Comparison of ENCODE assay signal across 21 cellular contexts in genomic region chr13:103640617-103641016, GRCh38.
"Had no signal": no experiment of that assay in that cellular context is flagged by ENCODE, and none has a peak within 500 bp of the region (broad histone marks: within the 10 kb centered on the region; RNA-seq: fewer than 3 reads in every experiment).

No MANE protein-coding gene starts in this region.

- H3K27ac Mint-ChIP-seq: activated CD4-positive, alpha-beta T cell treated with anti-CD3 and anti-CD28 coated beads, Interleukin-2, amount 10 ng/mL, durations not matched to agents 7 days and 5 days; activated CD8-positive, alpha-beta T cell treated with anti-CD3 and anti-CD28 coated beads, Interleukin-2, amount 10 ng/mL, durations not matched to agents 7 days and 5 days; activated naive CD8-positive, alpha-beta T cell treated with anti-CD3 and anti-CD28 coated beads, Interleukin-2, amount 10 ng/mL, durations not matched to agents 7 days and 5 days; activated T-cell treated with anti-CD3 and anti-CD28 coated beads, Interleukin-2, amount 50 U/mL, for 24 hours; activated T-helper 2 cell treated with anti-CD3 and anti-CD28 coated beads, Interferon-gamma antibody, Interleukin-2, Interleukin-4, amounts not matched to agents 10 μg/mL and 5 μg/mL and 100 μg/mL, durations not matched to agents 14 hours and 24 hours and 36 hours; immature natural killer cell; naive B cell; stimulated activated naive CD8-positive, alpha-beta T cell treated with anti-CD3 and anti-CD28 coated beads, Interleukin-15, amount 100 ng/mL, for 72 hours; T-helper 1 cell treated with Interleukin-12 subunit alpha and Interleukin-12 subunit beta and Interleukin-4 antibody, amounts not matched to agents 30 μg/mL and 1 μg/mL, for 36 hours had no signal

- H3K27me3 Mint-ChIP-seq: activated CD4-positive, alpha-beta T cell treated with anti-CD3 and anti-CD28 coated beads, Interleukin-2, amount 10 ng/mL, durations not matched to agents 7 days and 5 days; activated naive CD8-positive, alpha-beta T cell treated with anti-CD3 and anti-CD28 coated beads, Interleukin-2, amount 10 ng/mL, durations not matched to agents 7 days and 5 days; activated T-cell treated with anti-CD3 and anti-CD28 coated beads, Interleukin-2, amount 50 U/mL, for 24 hours; naive B cell; stimulated activated naive CD8-positive, alpha-beta T cell treated with anti-CD3 and anti-CD28 coated beads, Interleukin-15, amount 100 ng/mL, for 72 hours had no signal

- H3K4me1 Mint-ChIP-seq: activated CD4-positive, alpha-beta T cell treated with anti-CD3 and anti-CD28 coated beads, Interleukin-2, amount 10 ng/mL, durations not matched to agents 7 days and 5 days; activated naive CD8-positive, alpha-beta T cell treated with anti-CD3 and anti-CD28 coated beads, Interleukin-2, amount 10 ng/mL, durations not matched to agents 7 days and 5 days; immature natural killer cell; naive B cell; neural crest cell; stimulated activated naive CD8-positive, alpha-beta T cell treated with anti-CD3 and anti-CD28 coated beads, Interleukin-15, amount 100 ng/mL, for 72 hours had no signal

- DNase-seq: activated CD4-positive, alpha-beta T cell treated with anti-CD3 and anti-CD28 coated beads, Interleukin-2, amount 10 ng/mL, durations not matched to agents 7 days and 5 days; activated CD8-positive, alpha-beta T cell treated with anti-CD3 and anti-CD28 coated beads, Interleukin-2, amount 10 ng/mL, durations not matched to agents 7 days and 5 days; activated naive CD4-positive, alpha-beta T cell treated with Interleukin-2 at 50 U/mL for 16 hours; activated naive CD8-positive, alpha-beta T cell treated with anti-CD3 and anti-CD28 coated beads, Interleukin-2, amount 10 ng/mL, durations not matched to agents 7 days and 5 days; activated T-cell treated with anti-CD3 and anti-CD28 coated beads, Interleukin-2, amount 50 U/mL, for 24 hours; amygdala; caudate nucleus; colonic mucosa; gastrocnemius medialis; immature natural killer cell; mesenchymal stem cell; mucosa of descending colon; naive B cell; right cardiac atrium; stimulated activated CD4-positive, alpha-beta T cell treated with anti-CD3 and anti-CD28 coated beads, Interleukin-15, amount 100 ng/mL, for 24 hours; stimulated activated CD4-positive, alpha-beta T cell treated with anti-CD3 and anti-CD28 coated beads, Interleukin-4, amount 100 ng/mL, for 1 hour; stimulated activated naive CD8-positive, alpha-beta T cell treated with anti-CD3 and anti-CD28 coated beads, Interleukin-15, amount 100 ng/mL, for 72 hours; transverse colon had no signal

- H3K36me3 Mint-ChIP-seq: activated naive CD8-positive, alpha-beta T cell treated with anti-CD3 and anti-CD28 coated beads, Interleukin-2, amount 10 ng/mL, durations not matched to agents 7 days and 5 days; immature natural killer cell; naive B cell had no signal

- H3K9me3 Mint-ChIP-seq: activated CD4-positive, alpha-beta T cell treated with anti-CD3 and anti-CD28 coated beads, Interleukin-2, amount 10 ng/mL, durations not matched to agents 7 days and 5 days; activated naive CD8-positive, alpha-beta T cell treated with anti-CD3 and anti-CD28 coated beads, Interleukin-2, amount 10 ng/mL, durations not matched to agents 7 days and 5 days; activated T-helper 2 cell treated with anti-CD3 and anti-CD28 coated beads, Interferon-gamma antibody, Interleukin-2, Interleukin-4, amounts not matched to agents 10 μg/mL and 5 μg/mL and 100 μg/mL, durations not matched to agents 14 hours and 24 hours and 36 hours; naive B cell; T-helper 1 cell treated with Interleukin-12 subunit alpha and Interleukin-12 subunit beta and Interleukin-4 antibody, amounts not matched to agents 30 μg/mL and 1 μg/mL, for 36 hours had no signal

- H3K4me3 Mint-ChIP-seq: activated CD4-positive, alpha-beta T cell treated with anti-CD3 and anti-CD28 coated beads, Interleukin-2, amount 10 ng/mL, durations not matched to agents 7 days and 5 days; activated CD8-positive, alpha-beta T cell treated with anti-CD3 and anti-CD28 coated beads, Interleukin-2, amount 10 ng/mL, durations not matched to agents 7 days and 5 days; activated naive CD8-positive, alpha-beta T cell treated with anti-CD3 and anti-CD28 coated beads, Interleukin-2, amount 10 ng/mL, durations not matched to agents 7 days and 5 days; activated T-cell treated with anti-CD3 and anti-CD28 coated beads, Interleukin-2, amount 50 U/mL, for 24 hours; immature natural killer cell; naive B cell; neural crest cell; stimulated activated naive CD8-positive, alpha-beta T cell treated with anti-CD3 and anti-CD28 coated beads, Interleukin-15, amount 100 ng/mL, for 72 hours; T-helper 1 cell treated with Interleukin-12 subunit alpha and Interleukin-12 subunit beta and Interleukin-4 antibody, amounts not matched to agents 30 μg/mL and 1 μg/mL, for 36 hours had no signal
